In genomic region chr2:11465485-11466306, GRCh38 we compare ENCODE assay signal across 1 cellular context.
A peak's percentile ranks its signal among the peaks of the same experiment; 100 is the strongest.
TF ChIP-seq lines count a peak whose summit lies in the region.

A gene with protein sequence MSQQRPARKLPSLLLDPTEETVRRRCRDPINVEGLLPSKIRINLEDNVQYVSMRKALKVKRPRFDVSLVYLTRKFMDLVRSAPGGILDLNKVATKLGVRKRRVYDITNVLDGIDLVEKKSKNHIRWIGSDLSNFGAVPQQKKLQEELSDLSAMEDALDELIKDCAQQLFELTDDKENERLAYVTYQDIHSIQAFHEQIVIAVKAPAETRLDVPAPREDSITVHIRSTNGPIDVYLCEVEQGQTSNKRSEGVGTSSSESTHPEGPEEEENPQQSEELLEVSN (minus strand): TSS chr2:11466161. CDS start chr2:11465879, 282 bp downstream.

TF ChIP-seq in IMR-90, 13 proteins besides CTCF, POLR2A, EP300 and RAD21 (continued from another document):
- TF ChIP-seq ELK1 (IDR thresholded peaks at IDR 0.05; ENCODE audit: borderline replicate concordance, low read depth, low read length) (no peak), CEBPB (IDR thresholded peaks at IDR 0.05; ENCODE audit: low read depth, low read length) (peak; percentile 42), MAZ (IDR thresholded peaks at IDR 0.05; ENCODE audit: borderline replicate concordance, low read depth, low read length) (peak; percentile 49; the same call in 1 of the 2 replicates), MAFK (IDR thresholded peaks at IDR 0.05; ENCODE audit: low read depth, low read length) (no peak), MXI1 (IDR thresholded peaks at IDR 0.05; ENCODE audit: borderline replicate concordance, low read depth, low read length) (0 out of 2 replicates have a peak, but pooled peaks have one; percentile 16), SMC3 (IDR thresholded peaks at IDR 0.05; ENCODE audit: low read depth, low read length) (no peak), RFX5 (IDR thresholded peaks at IDR 0.05; ENCODE audit: low read depth, low read length) (peak; percentile 65), FOS (IDR thresholded peaks at IDR 0.05; ENCODE audit: low read depth, low read length) (peak; percentile 20; the same call in 1 of the 2 replicates), USF2 (IDR thresholded peaks at IDR 0.05; ENCODE audit: low read depth, low read length) (peak; percentile 92), BHLHE40 (IDR thresholded peaks at IDR 0.05; ENCODE audit: low read depth, low read length) (peak; percentile 87), RCOR1 (IDR thresholded peaks at IDR 0.05; ENCODE audit: insufficient replicate concordance, low read length) (no peak)
TF ChIP-seq in IMR-90: peak in this region for 8.
